ENCODE assay signal across 8 cellular contexts in genomic region chr1:156295391-156295947, GRCh38. TPM values are rescaled to one million over a fixed set of nuclear protein-coding genes. Genes with fewer than 3 reads are reported as not detected.
DNase-seq lines count a peak whose midpoint lies in the region; TF ChIP-seq lines count a peak whose summit lies in the region.

Gene GLMP (minus strand): TSS chr1:156295679. CDS start chr1:156295645, 34 bp downstream.

- CTCF ChIA-PET in CD4-positive, alpha-beta memory T cell (lab: Charles Lee; ENCODE audit: partially characterized antibody) = no interaction called here

- no peaks in the 10 kb centered on the region for H3K9me3 ChIP-seq in CD4-positive, alpha-beta memory T cell (ENCODE audit: control insufficient read depth in 1 of 2, low read length in 2 of 2)

- intact Hi-C loops in CD4-positive, alpha-beta memory T cell (cut with micrococcal nuclease) = no loop called here

- peak within 1 kb of the TSS; percentile 89 to 95 (median 92) for H3K4me3 Mint-ChIP-seq in CD4-positive, alpha-beta memory T cell
- peak within 1 kb of the TSS; percentile 92 for H3K4me3 Mint-ChIP-seq in HFFc6
- peak within 1 kb of the TSS; percentile 88 for H3K4me3 Mint-ChIP-seq in mesothelial cell of epicardium

- peaks cover 0 to 13% of the 10 kb centered on the region in 2 donors for H3K36me3 Mint-ChIP-seq in CD4-positive, alpha-beta memory T cell
- H3K36me3 Mint-ChIP-seq in HFFc6 (ENCODE audit: low read depth) (no peaks in the 10 kb centered on the region), mesothelial cell of epicardium (no peaks in the 10 kb centered on the region)

- POLR2A ChIA-PET in CD4-positive, alpha-beta memory T cell (lab: Charles Lee; ENCODE audit: partially characterized antibody) = interaction anchor here (0.5 to 3.2 kb wide), 7 partner anchors 10 to 304 kb away, joined by 3 to 50 read pairs (median 3); partner anchors contain the start of genes CCT3, SMG5, TMEM79 and TSACC

- peak; percentile 55 to 64 (median 59) for DNase-seq in CD4-positive, alpha-beta memory T cell
- DNase-seq in HFFc6 (peak; percentile 27), NOMO-1 treated with DMSO at 0.1 percent for 48 hours (lab: John Stamatoyannopoulos, UW; ENCODE audit: unreplicated experiment) (peak; percentile 67), activated T-cell treated with anti-CD3 and anti-CD28 coated beads for 48 hours (ENCODE audit: low read depth) (peak; percentile 30), epithelial cell of proximal tubule (ENCODE audit: low read depth) (no peak), mesothelial cell of epicardium (ENCODE audit: low spot score in 2 of 2, unreplicated experiment in 2 of 2) (no peak), cortex of kidney (lab: John Stamatoyannopoulos, UW) (no peak)
- peak; percentile 26 to 34 for DNase-seq in stimulated activated CD8-positive, alpha-beta memory T cell treated with anti-CD3 and anti-CD28 coated beads, Interleukin-2, amount 100 ng/mL, for 48 hours (ENCODE audit: low read depth in 2 of 2)

- peaks cover 3% of the 10 kb centered on the region for H3K36me3 ChIP-seq in CD4-positive, alpha-beta memory T cell (ENCODE audit: insufficient read depth, low read length)

- TF ChIP-seq CTCF in HFFc6 (IDR thresholded peaks at IDR 0.05) = no peak
- TF ChIP-seq CTCF in epithelial cell of proximal tubule (conservative IDR thresholded peaks at IDR 0.05; ENCODE audit: low read depth, low read length) = no peak
- TF ChIP-seq CTCF in mesothelial cell of epicardium (IDR thresholded peaks at IDR 0.05; ENCODE audit: unreplicated experiment) = no peak

- peaks cover 17% of the 10 kb centered on the region for H3K4me1 ChIP-seq in CD4-positive, alpha-beta memory T cell (ENCODE audit: insufficient read depth, low read length)

- peak within 1 kb of the TSS; percentile 65 for H3K27ac ChIP-seq in CD4-positive, alpha-beta memory T cell (ENCODE audit: low read depth, low read length)

- no peaks in the 10 kb centered on the region for H3K9me3 Mint-ChIP-seq in CD4-positive, alpha-beta memory T cell
- H3K9me3 Mint-ChIP-seq in HFFc6 (no peaks in the 10 kb centered on the region), mesothelial cell of epicardium (no peaks in the 10 kb centered on the region)

- no peaks in the 10 kb centered on the region for H3K27me3 Mint-ChIP-seq in CD4-positive, alpha-beta memory T cell
- H3K27me3 Mint-ChIP-seq in HFFc6 (ENCODE audit: insufficient read depth) = peaks cover 4% of the 10 kb centered on the region
- H3K27me3 Mint-ChIP-seq in mesothelial cell of epicardium (ENCODE audit: low read depth) = no peaks in the 10 kb centered on the region

- H3K27me3 ChIP-seq in CD4-positive, alpha-beta memory T cell (ENCODE audit: insufficient read depth, low read length) = no peaks in the 10 kb centered on the region

- peak within 1 kb of the TSS; percentile 18 to 91 (median 88) for H3K27ac Mint-ChIP-seq in CD4-positive, alpha-beta memory T cell
- peak within 1 kb of the TSS; percentile 29; the same call in 1 of the 2 replicates for H3K27ac Mint-ChIP-seq in HFFc6
- peak within 1 kb of the TSS; percentile 61 for H3K27ac Mint-ChIP-seq in mesothelial cell of epicardium

- H3K4me1 Mint-ChIP-seq in CD4-positive, alpha-beta memory T cell = peaks cover 14 to 26% (median 17%) of the 10 kb centered on the region in 4 donors
- H3K4me1 Mint-ChIP-seq in HFFc6 (ENCODE audit: low read depth) (peaks cover 25% of the 10 kb centered on the region), mesothelial cell of epicardium (peaks cover 16% of the 10 kb centered on the region)

- H3K4me3 ChIP-seq in CD4-positive, alpha-beta memory T cell (ENCODE audit: low read length in 2 of 2) = peak within 1 kb of the TSS; percentile 77 to 83
- peak within 1 kb of the TSS; percentile 99 for H3K4me3 ChIP-seq in epithelial cell of proximal tubule (ENCODE audit: low read depth, low read length)

RNA-seq across cellular contexts. Expression of gene GLMP, which starts in this region (rescaled TPM):
- total RNA-seq in CD4-positive, alpha-beta memory T cell = 10 to 100 TPM; 22.1 to 28.4 TPM
- 10 to 100 TPM; 21.3 to 23.5 TPM for polyA plus RNA-seq in CD4-positive, alpha-beta memory T cell
- total RNA-seq in HFFc6 (2021; fragmentation: NEBNext Ultra II Directional; extraction: Animal tissue kit (Norgen Biotek cat#: 25700)) = 10 to 100 TPM; 50.8 to 91.8 (median 87.4) TPM
- total RNA-seq in epithelial cell of proximal tubule (47.9 and 66.3 TPM in 2 replicates), mesothelial cell of epicardium (60.2 to 64.2 TPM (median 63.2 TPM) in 3 replicates)

Comparison
In these comparisons a context has a peak if more than half of its experiments do, and no peak if none do; other contexts are left out.
1. DNase-seq: peak in CD4-positive, alpha-beta memory T cell (5 of 5), HFFc6 (single experiment), NOMO-1 treated with DMSO at 0.1 percent for 48 hours (single experiment), activated T-cell treated with anti-CD3 and anti-CD28 coated beads for 48 hours (single experiment) and stimulated activated CD8-positive, alpha-beta memory T cell treated with anti-CD3 and anti-CD28 coated beads, Interleukin-2, amount 100 ng/mL, for 48 hours (2 of 2); none in epithelial cell of proximal tubule (single experiment), mesothelial cell of epicardium (0 of 2) and cortex of kidney (single experiment).
2. H3K27ac Mint-ChIP-seq: peak in every context shown above with its lines; median percentile 88 in CD4-positive, alpha-beta memory T cell; 61 in mesothelial cell of epicardium; 29 in HFFc6.
3. Peak in every context shown above with its lines, with median percentiles within 50 percentile points of each other: H3K4me3 Mint-ChIP-seq.